ENCODE assay signal across 14 cellular contexts in the genomic region with DNA sequence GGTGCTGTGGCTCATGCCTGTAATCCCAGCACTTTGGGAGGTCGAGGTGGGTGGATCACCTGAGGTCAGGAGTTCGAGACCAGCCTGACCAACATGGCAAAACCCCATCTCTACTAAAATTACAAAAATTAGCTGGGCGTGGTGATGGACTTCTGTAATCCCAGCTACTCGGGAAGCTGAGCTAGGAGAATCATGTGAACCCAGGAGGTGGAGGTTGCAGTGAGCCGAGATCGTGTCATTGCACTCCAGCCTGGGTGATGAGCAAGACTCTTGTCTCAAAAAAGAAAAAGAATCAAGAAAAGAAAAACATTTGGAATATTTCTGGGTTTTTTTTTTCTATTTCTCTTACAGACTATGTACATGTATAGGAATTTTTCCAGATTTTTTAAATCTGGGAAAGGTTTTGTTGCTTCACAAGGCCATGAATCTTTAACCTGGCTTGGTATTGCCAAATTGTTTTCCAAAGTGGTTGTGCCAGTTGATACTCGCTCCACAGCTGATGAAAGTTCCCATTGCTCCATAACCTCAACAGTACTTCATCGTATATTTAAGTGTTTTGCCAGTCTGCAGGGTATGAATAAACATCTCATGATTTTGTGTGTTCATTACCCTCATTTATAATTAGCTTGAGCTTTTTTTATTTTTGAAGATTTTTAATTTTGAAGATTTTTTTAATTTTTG. TPM values are rescaled to one million over a fixed set of nuclear protein-coding genes. Genes with fewer than 3 reads are reported as not detected.
"Had no signal": no experiment of that assay in that cellular context is flagged by ENCODE, and none has a peak within 500 bp of the region (broad histone marks: within the 10 kb centered on the region; RNA-seq: fewer than 3 reads in every experiment).

No MANE protein-coding gene starts in this region.

- DNase-seq: activated CD4-positive, alpha-beta T cell treated with anti-CD3 and anti-CD28 coated beads, Interleukin-2, amount 50 U/mL, for 4 hours; activated CD4-positive, CD25-positive, alpha-beta regulatory T cell treated with anti-CD3 and anti-CD28 coated beads, Interleukin-2, amount 50 U/mL, for 72 hours; activated effector memory CD4-positive, alpha-beta T cell treated with Interleukin-2 at 50 U/mL for 16 hours; activated T-cell treated with anti-CD3 and anti-CD28 coated beads, Interleukin-2, amount 50 U/mL, for 1 hour; naive thymus-derived CD8-positive, alpha-beta T cell; sigmoid colon; stimulated activated CD4-positive, alpha-beta T cell treated with anti-CD3 and anti-CD28 coated beads, Interleukin-2, amount 100 ng/mL, for 48 hours; stimulated activated naive CD4-positive, alpha-beta T cell treated with Interleukin-2 at 50 U/mL for 16 hours had no signal

- H3K4me3 ChIP-seq: gastroesophageal sphincter, prostate gland, sigmoid colon, suprapubic skin, upper lobe of left lung had no signal

- H3K36me3 ChIP-seq: gastroesophageal sphincter, neutrophil, prostate gland, suprapubic skin had no signal

- H3K27me3 ChIP-seq: gastroesophageal sphincter, neutrophil, sigmoid colon, suprapubic skin, upper lobe of left lung had no signal

- H3K9me3 ChIP-seq: gastroesophageal sphincter, neutrophil, prostate gland, sigmoid colon, suprapubic skin, upper lobe of left lung had no signal

- ATAC-seq: activated naive CD4-positive, alpha-beta T cell treated with anti-CD3 and anti-CD28 coated beads, Interleukin-2, amount 50 U/mL, for 72 hours; gastroesophageal sphincter; naive thymus-derived CD8-positive, alpha-beta T cell had no signal

- H3K27ac ChIP-seq: gastroesophageal sphincter, neutrophil, prostate gland, suprapubic skin had no signal

- H3K4me1 ChIP-seq: prostate gland had no signal

RNA-seq across cellular contexts. Expression of a gene that starts 33.5 kb away (rescaled TPM):
- total RNA-seq: naive thymus-derived CD8-positive, alpha-beta T cell had no signal
